Comparison of ENCODE assay signal across 8 cellular contexts in genomic region chr19:18322759-18323460, GRCh38. TPM values are rescaled to one million over a fixed set of nuclear protein-coding genes. Genes with fewer than 3 reads are reported as not detected.
A peak's percentile ranks its signal among the peaks of the same experiment; 100 is the strongest.
DNase-seq lines count a peak whose midpoint lies in the region; ATAC-seq and TF ChIP-seq lines count a peak whose summit lies in the region.

Gene LSM4 (minus strand): TSS chr19:18323076. CDS start chr19:18323020, 56 bp downstream.

- peak; percentile 82 for ATAC-seq in GM21723 (IDR thresholded peaks at IDR 0.05; ENCODE audit: unreplicated experiment)

- peaks cover 47% of the 10 kb centered on the region for H3K36me3 Mint-ChIP-seq in activated T-cell treated with anti-CD3 and anti-CD28 coated beads, Interleukin-2, amount 50 U/mL, for 24 hours (ENCODE audit: low read depth)

- no peaks in the 10 kb centered on the region for H3K27me3 Mint-ChIP-seq in activated T-cell treated with anti-CD3 and anti-CD28 coated beads, Interleukin-2, amount 50 U/mL, for 24 hours

- peak within 1 kb of the TSS; percentile 89 for H3K4me3 Mint-ChIP-seq in activated T-cell treated with anti-CD3 and anti-CD28 coated beads, Interleukin-2, amount 50 U/mL, for 24 hours

- peak; percentile 98 for DNase-seq in DMS79 treated with DMSO at 0.1 percent for 48 hours (lab: John Stamatoyannopoulos, UW)
- DNase-seq in KG1 (lab: John Stamatoyannopoulos, UW) = peak; percentile 98
- DNase-seq in activated T-cell treated with anti-CD3 and anti-CD28 coated beads, Interleukin-2, amount 50 U/mL, for 24 hours = peak; percentile 100
- peak; percentile 99 for DNase-seq in erythroblast (lab: John Stamatoyannopoulos, UW)
- peak; percentile 99 for DNase-seq in stimulated activated CD8-positive, alpha-beta memory T cell treated with anti-CD3 and anti-CD28 coated beads, Interleukin-7, amount 100 ng/mL, for 1 hour (ENCODE audit: low read depth in 2 of 2)

- no peaks in the 10 kb centered on the region for H3K9me3 ChIP-seq in mucosa of stomach (ENCODE audit: control insufficient read depth, low read length)

- no peaks in the 10 kb centered on the region for H3K36me3 ChIP-seq in mucosa of stomach (ENCODE audit: control insufficient read depth, insufficient read depth, low read length)

- peak within 1 kb of the TSS; percentile 97 for H3K27ac Mint-ChIP-seq in activated T-cell treated with anti-CD3 and anti-CD28 coated beads, Interleukin-2, amount 50 U/mL, for 24 hours

- peaks cover 54% of the 10 kb centered on the region for H3K4me1 ChIP-seq in mucosa of stomach (ENCODE audit: control insufficient read depth, insufficient read depth, low read length)

- H3K4me3 ChIP-seq in mucosa of stomach (ENCODE audit: low read length) = peak within 1 kb of the TSS; percentile 26

- H3K4me1 Mint-ChIP-seq in activated T-cell treated with anti-CD3 and anti-CD28 coated beads, Interleukin-2, amount 50 U/mL, for 24 hours (ENCODE audit: low read depth) = peaks cover 50% of the 10 kb centered on the region

- no peaks in the 10 kb centered on the region for H3K9me3 Mint-ChIP-seq in activated T-cell treated with anti-CD3 and anti-CD28 coated beads, Interleukin-2, amount 50 U/mL, for 24 hours

- peak; percentile 84 for TF ChIP-seq POLR2A in erythroblast (IDR thresholded peaks at IDR 0.05; ENCODE audit: low read length)

- H3K27me3 ChIP-seq in mucosa of stomach (ENCODE audit: control insufficient read depth, insufficient read depth, low read length) = no peaks in the 10 kb centered on the region

- peak within 1 kb of the TSS; percentile 93 for H3K9ac ChIP-seq in mucosa of stomach (ENCODE audit: low read length)

TF ChIP-seq in PFSK-1, 5 proteins besides CTCF, POLR2A, EP300 and RAD21:
- peak; percentile 33 for TF ChIP-seq FOXP2 (optimal IDR thresholded peaks at IDR 0.05; ENCODE audit: borderline replicate concordance, extremely low read depth, extremely low read length, insufficient read depth)
- no peak for TF ChIP-seq SIN3A (IDR thresholded peaks at IDR 0.05; ENCODE audit: borderline replicate concordance, insufficient read depth, low read length)
- peak; percentile 64; the same call in 1 of the 2 replicates for TF ChIP-seq POLR2AphosphoS5 (IDR thresholded peaks at IDR 0.05; ENCODE audit: low read depth, low read length)
- TF ChIP-seq TAF1 (IDR thresholded peaks at IDR 0.05; ENCODE audit: borderline replicate concordance, insufficient read depth, low read length) = no peak
- TF ChIP-seq, protein P1, sequence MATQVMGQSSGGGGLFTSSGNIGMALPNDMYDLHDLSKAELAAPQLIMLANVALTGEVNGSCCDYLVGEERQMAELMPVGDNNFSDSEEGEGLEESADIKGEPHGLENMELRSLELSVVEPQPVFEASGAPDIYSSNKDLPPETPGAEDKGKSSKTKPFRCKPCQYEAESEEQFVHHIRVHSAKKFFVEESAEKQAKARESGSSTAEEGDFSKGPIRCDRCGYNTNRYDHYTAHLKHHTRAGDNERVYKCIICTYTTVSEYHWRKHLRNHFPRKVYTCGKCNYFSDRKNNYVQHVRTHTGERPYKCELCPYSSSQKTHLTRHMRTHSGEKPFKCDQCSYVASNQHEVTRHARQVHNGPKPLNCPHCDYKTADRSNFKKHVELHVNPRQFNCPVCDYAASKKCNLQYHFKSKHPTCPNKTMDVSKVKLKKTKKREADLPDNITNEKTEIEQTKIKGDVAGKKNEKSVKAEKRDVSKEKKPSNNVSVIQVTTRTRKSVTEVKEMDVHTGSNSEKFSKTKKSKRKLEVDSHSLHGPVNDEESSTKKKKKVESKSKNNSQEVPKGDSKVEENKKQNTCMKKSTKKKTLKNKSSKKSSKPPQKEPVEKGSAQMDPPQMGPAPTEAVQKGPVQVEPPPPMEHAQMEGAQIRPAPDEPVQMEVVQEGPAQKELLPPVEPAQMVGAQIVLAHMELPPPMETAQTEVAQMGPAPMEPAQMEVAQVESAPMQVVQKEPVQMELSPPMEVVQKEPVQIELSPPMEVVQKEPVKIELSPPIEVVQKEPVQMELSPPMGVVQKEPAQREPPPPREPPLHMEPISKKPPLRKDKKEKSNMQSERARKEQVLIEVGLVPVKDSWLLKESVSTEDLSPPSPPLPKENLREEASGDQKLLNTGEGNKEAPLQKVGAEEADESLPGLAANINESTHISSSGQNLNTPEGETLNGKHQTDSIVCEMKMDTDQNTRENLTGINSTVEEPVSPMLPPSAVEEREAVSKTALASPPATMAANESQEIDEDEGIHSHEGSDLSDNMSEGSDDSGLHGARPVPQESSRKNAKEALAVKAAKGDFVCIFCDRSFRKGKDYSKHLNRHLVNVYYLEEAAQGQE (IDR thresholded peaks at IDR 0.05; ENCODE audit: insufficient read depth in 1 of 2, low read depth in 2 of 2, low read length in 2 of 2) = peak in 1 of 2 experiments; percentile 38; a peak in 1 of 4 replicates
TF ChIP-seq in PFSK-1: peak in this region for 3.

RNA-seq across cellular contexts. Expression of gene LSM4, which starts in this region (rescaled TPM):
- polyA plus RNA-seq in PFSK-1 (2012; ENCODE audit: insufficient read length, low read depth) = 257 TPM

Comparison
In these comparisons a context has a peak if more than half of its experiments do, and no peak if none do; other contexts are left out.
1. Peak in every context shown above with its lines: DNase-seq, ATAC-seq and H3K4me3 ChIP-seq.